25 cellular contexts compared by ENCODE assay signal in the genomic region with DNA sequence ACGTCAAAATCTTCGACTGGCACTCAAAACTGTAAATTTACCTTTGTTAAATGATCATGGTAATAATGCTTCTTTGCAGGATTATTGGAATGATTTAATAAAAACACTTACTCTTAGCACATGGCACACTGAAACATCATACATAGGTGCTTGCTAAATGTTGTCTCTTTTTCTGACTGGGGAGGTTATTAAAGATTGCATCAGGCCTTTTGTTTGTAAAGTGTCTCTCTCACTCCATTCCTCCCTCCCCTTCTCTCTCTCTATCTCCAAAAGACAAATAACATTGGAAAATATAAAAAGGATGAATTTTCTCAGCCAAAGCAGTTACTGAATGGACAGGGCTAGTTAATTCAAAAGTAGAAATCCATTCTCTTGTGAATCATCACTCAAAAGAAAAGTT.
"Had no signal": no experiment of that assay in that cellular context is flagged by ENCODE, and none has a peak within 500 bp of the region (broad histone marks: within the 10 kb centered on the region; RNA-seq: fewer than 3 reads in every experiment).

No MANE protein-coding gene starts in this region.

- H3K4me3 ChIP-seq: colonic mucosa, gastroesophageal sphincter, heart right ventricle, left ventricle myocardium inferior, lower lobe of right lung, pancreas, stomach, thyroid gland, vagina had no signal

- H3K36me3 ChIP-seq: colonic mucosa, gastroesophageal sphincter, lower lobe of right lung, neutrophil, pancreas, stomach, thyroid gland, vagina had no signal

- ATAC-seq: esophagus mucosa; foreskin keratinocyte; gastroesophageal sphincter; heart right ventricle; left cardiac atrium; lower lobe of right lung; naive thymus-derived CD8-positive, alpha-beta T cell; pancreas; sciatic nerve; stimulated activated effector memory CD8-positive, alpha-beta T cell treated with anti-CD3 and anti-CD28 coated beads, Interleukin-12 subunit alpha, Interleukin-12 subunit beta, amount 100 ng/mL, for 72 hours had no signal

- DNase-seq: colonic mucosa; effector CD8-positive, alpha-beta T cell; endodermal cell; foreskin keratinocyte; heart right ventricle; hippocampal formation; left cardiac atrium; left ventricle myocardium inferior; lower lobe of right lung; naive thymus-derived CD8-positive, alpha-beta T cell; pancreas; stimulated activated CD4-positive, alpha-beta T cell treated with anti-CD3 and anti-CD28 coated beads, Interleukin-2, amount 100 ng/mL, for 24 hours; stimulated activated CD4-positive, alpha-beta T cell treated with anti-CD3 and anti-CD28 coated beads, Interleukin-4, amount 100 ng/mL, for 24 hours; stimulated activated naive CD4-positive, alpha-beta T cell treated with Interleukin-2 at 50 U/mL for 16 hours; stomach; thyroid gland; trophoblast cell had no signal

- FAIRE-seq: islet of Langerhans, pancreas had no signal

- H3K9me3 ChIP-seq: colonic mucosa, gastroesophageal sphincter, lower lobe of right lung, neutrophil, pancreas, thyroid gland, vagina had no signal

- H3K27me3 ChIP-seq: colonic mucosa, foreskin keratinocyte, gastroesophageal sphincter, heart right ventricle, neutrophil, pancreas, stomach, thyroid gland, vagina had no signal

- H3K4me1 ChIP-seq: colonic mucosa, foreskin keratinocyte, gastroesophageal sphincter, heart right ventricle, left ventricle myocardium inferior, lower lobe of right lung, pancreas, stomach, thyroid gland, vagina had no signal

- H3K27ac ChIP-seq: colonic mucosa, epithelial cell of prostate, foreskin keratinocyte, gastroesophageal sphincter, heart right ventricle, left ventricle myocardium inferior, lower lobe of right lung, neutrophil, pancreas, stomach, thyroid gland, vagina had no signal
